ENCODE assay signal across 8 cellular contexts in genomic region chr2:111747410-111748115, GRCh38.
A peak's percentile ranks its signal among the peaks of the same experiment; 100 is the strongest.
DNase-seq lines count a peak whose midpoint lies in the region; ATAC-seq and TF ChIP-seq lines count a peak whose summit lies in the region.
"Not testable (repeated sequence)": the region's sequence is repeated elsewhere in the genome, so short reads cannot be mapped to it uniquely, and the experiment has no call there.

No MANE protein-coding gene starts in this region.

- H4K20me1 ChIP-seq in neural progenitor cell (ENCODE audit: low read depth), result not testable (repeated sequence)

- not testable (repeated sequence) for H3K4me1 Mint-ChIP-seq in CD4-positive, alpha-beta memory T cell; activated B cell treated with CpG ODN at 0.5 μM for 24 hours; activated naive CD4-positive, alpha-beta T cell treated with anti-CD3 and anti-CD28 coated beads, Interleukin-2, amount 10 ng/mL, durations not matched to agents 7 days and 5 days; neural progenitor cell

- not testable (repeated sequence) for H3K4me1 ChIP-seq in CD4-positive, alpha-beta memory T cell (ENCODE audit: insufficient read depth, low read length); neural progenitor cell

- peak; percentile 76 to 86 (median 81) for DNase-seq in CD4-positive, alpha-beta memory T cell
- DNase-seq in activated B cell treated with CpG ODN at 0.5 μM for 24 hours (peak; percentile 26), neural progenitor cell (ENCODE audit: low spot score) (peak; percentile 9)
- DNase-seq in activated naive CD4-positive, alpha-beta T cell treated with anti-CD3 and anti-CD28 coated beads, Interleukin-2, amount 10 ng/mL, durations not matched to agents 7 days and 5 days, result peak; percentile 93
- not testable (repeated sequence) for DNase-seq in foreskin fibroblast
- DNase-seq in stimulated activated CD8-positive, alpha-beta memory T cell treated with anti-CD3 and anti-CD28 coated beads, Interleukin-15, amount 100 ng/mL, for 48 hours (ENCODE audit: low read depth in 2 of 2), result peak; percentile 50 to 53

- H3K36me3 ChIP-seq in CD4-positive, alpha-beta memory T cell (ENCODE audit: insufficient read depth, low read length); neural progenitor cell: not testable (repeated sequence)

- not testable (repeated sequence) for H3K9me3 ChIP-seq in CD4-positive, alpha-beta memory T cell (ENCODE audit: control insufficient read depth in 1 of 2, low read length in 2 of 2); neural progenitor cell (ENCODE audit: low read depth)

- not testable (repeated sequence) for H3K27me3 Mint-ChIP-seq in CD4-positive, alpha-beta memory T cell; activated B cell treated with CpG ODN at 0.5 μM for 24 hours; neural progenitor cell (ENCODE audit: insufficient read depth, low read depth)
- H3K27me3 Mint-ChIP-seq in activated naive CD4-positive, alpha-beta T cell treated with anti-CD3 and anti-CD28 coated beads, Interleukin-2, amount 10 ng/mL, durations not matched to agents 7 days and 5 days, result peaks cover 14% of the 10 kb centered on the region

- H3K4me3 Mint-ChIP-seq in CD4-positive, alpha-beta memory T cell; activated B cell treated with CpG ODN at 0.5 μM for 24 hours; activated naive CD4-positive, alpha-beta T cell treated with anti-CD3 and anti-CD28 coated beads, Interleukin-2, amount 10 ng/mL, durations not matched to agents 7 days and 5 days; neural progenitor cell: not testable (repeated sequence)

- H3K79me2 ChIP-seq in neural progenitor cell (ENCODE audit: low read depth), result not testable (repeated sequence)

- not testable (repeated sequence) for H3K9ac ChIP-seq in neural progenitor cell

- H3K4me2 ChIP-seq in neural progenitor cell, result not testable (repeated sequence)

- not testable (repeated sequence) for H3K27me3 ChIP-seq in CD4-positive, alpha-beta memory T cell (ENCODE audit: insufficient read depth, low read length); neural progenitor cell

- TF ChIP-seq CTCF in activated B cell treated with CpG ODN at 0.5 μM for 24 hours (IDR thresholded peaks at IDR 0.05), result not testable (repeated sequence)
- TF ChIP-seq CTCF in foreskin fibroblast (IDR thresholded peaks at IDR 0.05; ENCODE audit: low read depth, low read length), result peak; percentile 10
- peak; percentile 61 for TF ChIP-seq CTCF in neural progenitor cell (IDR thresholded peaks at IDR 0.05)

- not testable (repeated sequence) for H3K27ac Mint-ChIP-seq in CD4-positive, alpha-beta memory T cell; activated B cell treated with CpG ODN at 0.5 μM for 24 hours; activated naive CD4-positive, alpha-beta T cell treated with anti-CD3 and anti-CD28 coated beads, Interleukin-2, amount 10 ng/mL, durations not matched to agents 7 days and 5 days; neural progenitor cell

- H3K36me3 Mint-ChIP-seq in CD4-positive, alpha-beta memory T cell; activated B cell treated with CpG ODN at 0.5 μM for 24 hours (ENCODE audit: low read depth); activated naive CD4-positive, alpha-beta T cell treated with anti-CD3 and anti-CD28 coated beads, Interleukin-2, amount 10 ng/mL, durations not matched to agents 7 days and 5 days; neural progenitor cell: not testable (repeated sequence)

- ATAC-seq in GM19467 (IDR thresholded peaks at IDR 0.05; ENCODE audit: unreplicated experiment) (peak; percentile 88), HG03280 (IDR thresholded peaks at IDR 0.05; ENCODE audit: unreplicated experiment) (peak; percentile 81), activated B cell treated with CpG ODN at 0.5 μM for 24 hours (ENCODE audit: low read depth) (peak; percentile 65)

- not testable (repeated sequence) for H3K4me3 ChIP-seq in CD4-positive, alpha-beta memory T cell (ENCODE audit: low read length in 2 of 2); foreskin fibroblast (ENCODE audit: low read depth in 1 of 2, low read length in 2 of 2); neural progenitor cell

- H3F3A ChIP-seq in neural progenitor cell (ENCODE audit: low read depth), result not testable (repeated sequence)

- CTCF ChIA-PET in CD4-positive, alpha-beta memory T cell (lab: Charles Lee; ENCODE audit: partially characterized antibody); activated B cell treated with CpG ODN at 0.5 μM for 24 hours (lab: Charles Lee); activated naive CD4-positive, alpha-beta T cell treated with anti-CD3 and anti-CD28 coated beads, Interleukin-2, amount 10 ng/mL, durations not matched to agents 7 days and 5 days (lab: Charles Lee): not testable (repeated sequence)

- not testable (repeated sequence) for H3K27ac ChIP-seq in CD4-positive, alpha-beta memory T cell (ENCODE audit: low read depth, low read length); neural progenitor cell

- POLR2A ChIA-PET in CD4-positive, alpha-beta memory T cell (lab: Charles Lee; ENCODE audit: partially characterized antibody); activated B cell treated with CpG ODN at 0.5 μM for 24 hours (lab: Charles Lee): not testable (repeated sequence)

- intact Hi-C loops in CD4-positive, alpha-beta memory T cell (cut with micrococcal nuclease); activated B cell treated with CpG ODN at 0.5 μM for 24 hours (cut with micrococcal nuclease): not testable (repeated sequence)

- not testable (repeated sequence) for H3K9me3 Mint-ChIP-seq in CD4-positive, alpha-beta memory T cell; activated B cell treated with CpG ODN at 0.5 μM for 24 hours; activated naive CD4-positive, alpha-beta T cell treated with anti-CD3 and anti-CD28 coated beads, Interleukin-2, amount 10 ng/mL, durations not matched to agents 7 days and 5 days; neural progenitor cell

- not testable (repeated sequence) for H2AFZ ChIP-seq in neural progenitor cell (replicated peaks)
